Comparison of ENCODE assay signal across 1 cellular context in the genomic region with DNA sequence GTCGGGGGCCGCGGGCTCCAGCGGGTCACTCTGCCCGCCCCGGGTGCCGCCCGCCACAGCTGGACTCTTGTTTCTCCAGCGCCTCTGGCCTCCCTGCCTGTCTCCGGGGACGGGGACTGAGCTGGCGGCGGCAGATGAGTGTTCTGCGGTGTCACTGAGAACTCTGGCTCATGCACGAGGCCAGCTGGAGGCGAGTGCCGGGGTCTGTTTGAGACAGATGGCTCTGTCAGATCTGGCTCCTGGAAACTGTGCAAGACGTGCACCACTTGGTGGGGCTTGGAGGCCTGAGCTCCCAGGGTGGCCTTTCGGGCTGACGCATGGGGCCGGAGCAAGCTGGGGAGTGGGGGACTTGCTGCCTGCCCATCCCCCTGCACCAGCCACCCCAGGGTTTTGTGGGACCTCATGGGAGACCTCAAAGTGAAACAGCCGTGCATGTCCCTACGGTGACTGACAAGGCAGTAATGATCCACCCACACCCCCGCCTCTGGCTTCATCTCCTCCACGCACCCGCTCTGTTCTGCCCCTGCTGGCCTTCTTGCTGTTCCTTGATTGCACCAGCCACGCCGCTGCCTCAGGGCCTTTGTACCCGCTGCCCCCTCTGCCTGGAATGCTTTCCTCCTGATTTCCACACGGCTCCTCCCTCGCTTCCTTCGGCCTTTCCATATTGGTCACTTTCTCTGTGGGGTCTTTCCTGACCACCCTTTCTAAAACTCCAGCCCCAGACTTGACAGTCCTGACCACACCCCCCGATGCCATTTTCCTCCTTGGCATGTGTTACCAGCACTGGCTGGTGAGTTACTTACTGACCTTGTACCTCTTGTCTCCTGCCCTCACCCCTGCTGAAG.
TF ChIP-seq lines count a peak whose summit lies in the region.

No MANE protein-coding gene starts in this region.

TF ChIP-seq in K562, 482 proteins besides CTCF, POLR2A, EP300 and RAD21 (continued from another document and continues in another):
- TF ChIP-seq, protein P1, sequence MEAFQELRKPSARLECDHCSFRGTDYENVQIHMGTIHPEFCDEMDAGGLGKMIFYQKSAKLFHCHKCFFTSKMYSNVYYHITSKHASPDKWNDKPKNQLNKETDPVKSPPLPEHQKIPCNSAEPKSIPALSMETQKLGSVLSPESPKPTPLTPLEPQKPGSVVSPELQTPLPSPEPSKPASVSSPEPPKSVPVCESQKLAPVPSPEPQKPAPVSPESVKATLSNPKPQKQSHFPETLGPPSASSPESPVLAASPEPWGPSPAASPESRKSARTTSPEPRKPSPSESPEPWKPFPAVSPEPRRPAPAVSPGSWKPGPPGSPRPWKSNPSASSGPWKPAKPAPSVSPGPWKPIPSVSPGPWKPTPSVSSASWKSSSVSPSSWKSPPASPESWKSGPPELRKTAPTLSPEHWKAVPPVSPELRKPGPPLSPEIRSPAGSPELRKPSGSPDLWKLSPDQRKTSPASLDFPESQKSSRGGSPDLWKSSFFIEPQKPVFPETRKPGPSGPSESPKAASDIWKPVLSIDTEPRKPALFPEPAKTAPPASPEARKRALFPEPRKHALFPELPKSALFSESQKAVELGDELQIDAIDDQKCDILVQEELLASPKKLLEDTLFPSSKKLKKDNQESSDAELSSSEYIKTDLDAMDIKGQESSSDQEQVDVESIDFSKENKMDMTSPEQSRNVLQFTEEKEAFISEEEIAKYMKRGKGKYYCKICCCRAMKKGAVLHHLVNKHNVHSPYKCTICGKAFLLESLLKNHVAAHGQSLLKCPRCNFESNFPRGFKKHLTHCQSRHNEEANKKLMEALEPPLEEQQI (IDR thresholded peaks at IDR 0.05), result no peak
- TF ChIP-seq MYC (IDR thresholded peaks at IDR 0.05; ENCODE audit: low read depth, low read length), result no peak
- no peak for TF ChIP-seq MYC (CRISPR knock-in tag; IDR thresholded peaks at IDR 0.05; ENCODE audit: borderline replicate concordance, low read depth)
- TF ChIP-seq, protein P2, sequence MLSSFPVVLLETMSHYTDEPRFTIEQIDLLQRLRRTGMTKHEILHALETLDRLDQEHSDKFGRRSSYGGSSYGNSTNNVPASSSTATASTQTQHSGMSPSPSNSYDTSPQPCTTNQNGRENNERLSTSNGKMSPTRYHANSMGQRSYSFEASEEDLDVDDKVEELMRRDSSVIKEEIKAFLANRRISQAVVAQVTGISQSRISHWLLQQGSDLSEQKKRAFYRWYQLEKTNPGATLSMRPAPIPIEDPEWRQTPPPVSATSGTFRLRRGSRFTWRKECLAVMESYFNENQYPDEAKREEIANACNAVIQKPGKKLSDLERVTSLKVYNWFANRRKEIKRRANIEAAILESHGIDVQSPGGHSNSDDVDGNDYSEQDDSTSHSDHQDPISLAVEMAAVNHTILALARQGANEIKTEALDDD (IDR thresholded peaks at IDR 0.05), result no peak
- TF ChIP-seq ZC3H4 (CRISPR knock-in tag; IDR thresholded peaks at IDR 0.05; ENCODE audit: borderline replicate concordance), result 0 out of 2 replicates have a peak, but pooled peaks have one; percentile 27
- no peak for TF ChIP-seq RCOR1 (IDR thresholded peaks at IDR 0.05; ENCODE audit: borderline replicate concordance in 1 of 2, low read depth in 2 of 2, low read length in 2 of 2)
- peak; percentile 56 for TF ChIP-seq L3MBTL2 (IDR thresholded peaks at IDR 0.05)
- TF ChIP-seq TAF15 (IDR thresholded peaks at IDR 0.05; ENCODE audit: low read depth, low read length), result no peak
- no peak for TF ChIP-seq ZNF253 (CRISPR knock-in tag; conservative IDR thresholded peaks at IDR 0.05)
- no peak for TF ChIP-seq BRD9 (IDR thresholded peaks at IDR 0.05; ENCODE audit: low read depth, partially characterized antibody)
- TF ChIP-seq MCM7 (IDR thresholded peaks at IDR 0.05), result no peak
- no peak for TF ChIP-seq ARNT (IDR thresholded peaks at IDR 0.05)
- TF ChIP-seq ZNF76 (CRISPR knock-in tag; IDR thresholded peaks at IDR 0.05; ENCODE audit: borderline replicate concordance), result no peak
- TF ChIP-seq RBM14 (IDR thresholded peaks at IDR 0.05; ENCODE audit: borderline replicate concordance, insufficient read depth, low read depth, low read length), result 0 out of 2 replicates have a peak, but pooled peaks have one; percentile 57
- no peak for TF ChIP-seq NFYB (IDR thresholded peaks at IDR 0.05; ENCODE audit: extremely low read depth, insufficient read length)
- TF ChIP-seq, protein P3, sequence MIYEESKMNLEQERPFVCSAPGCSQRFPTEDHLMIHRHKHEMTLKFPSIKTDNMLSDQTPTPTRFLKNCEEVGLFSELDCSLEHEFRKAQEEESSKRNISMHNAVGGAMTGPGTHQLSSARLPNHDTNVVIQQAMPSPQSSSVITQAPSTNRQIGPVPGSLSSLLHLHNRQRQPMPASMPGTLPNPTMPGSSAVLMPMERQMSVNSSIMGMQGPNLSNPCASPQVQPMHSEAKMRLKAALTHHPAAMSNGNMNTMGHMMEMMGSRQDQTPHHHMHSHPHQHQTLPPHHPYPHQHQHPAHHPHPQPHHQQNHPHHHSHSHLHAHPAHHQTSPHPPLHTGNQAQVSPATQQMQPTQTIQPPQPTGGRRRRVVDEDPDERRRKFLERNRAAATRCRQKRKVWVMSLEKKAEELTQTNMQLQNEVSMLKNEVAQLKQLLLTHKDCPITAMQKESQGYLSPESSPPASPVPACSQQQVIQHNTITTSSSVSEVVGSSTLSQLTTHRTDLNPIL (CRISPR knock-in tag; IDR thresholded peaks at IDR 0.05), result no peak
- no peak for TF ChIP-seq MAZ (CRISPR knock-in tag; conservative IDR thresholded peaks at IDR 0.05 in 1 of 2, IDR thresholded peaks at IDR 0.05 in 1 of 2)
- TF ChIP-seq, protein P4, sequence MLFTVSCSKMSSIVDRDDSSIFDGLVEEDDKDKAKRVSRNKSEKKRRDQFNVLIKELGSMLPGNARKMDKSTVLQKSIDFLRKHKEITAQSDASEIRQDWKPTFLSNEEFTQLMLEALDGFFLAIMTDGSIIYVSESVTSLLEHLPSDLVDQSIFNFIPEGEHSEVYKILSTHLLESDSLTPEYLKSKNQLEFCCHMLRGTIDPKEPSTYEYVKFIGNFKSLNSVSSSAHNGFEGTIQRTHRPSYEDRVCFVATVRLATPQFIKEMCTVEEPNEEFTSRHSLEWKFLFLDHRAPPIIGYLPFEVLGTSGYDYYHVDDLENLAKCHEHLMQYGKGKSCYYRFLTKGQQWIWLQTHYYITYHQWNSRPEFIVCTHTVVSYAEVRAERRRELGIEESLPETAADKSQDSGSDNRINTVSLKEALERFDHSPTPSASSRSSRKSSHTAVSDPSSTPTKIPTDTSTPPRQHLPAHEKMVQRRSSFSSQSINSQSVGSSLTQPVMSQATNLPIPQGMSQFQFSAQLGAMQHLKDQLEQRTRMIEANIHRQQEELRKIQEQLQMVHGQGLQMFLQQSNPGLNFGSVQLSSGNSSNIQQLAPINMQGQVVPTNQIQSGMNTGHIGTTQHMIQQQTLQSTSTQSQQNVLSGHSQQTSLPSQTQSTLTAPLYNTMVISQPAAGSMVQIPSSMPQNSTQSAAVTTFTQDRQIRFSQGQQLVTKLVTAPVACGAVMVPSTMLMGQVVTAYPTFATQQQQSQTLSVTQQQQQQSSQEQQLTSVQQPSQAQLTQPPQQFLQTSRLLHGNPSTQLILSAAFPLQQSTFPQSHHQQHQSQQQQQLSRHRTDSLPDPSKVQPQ (CRISPR knock-in tag; IDR thresholded peaks at IDR 0.05; ENCODE audit: borderline replicate concordance), result no peak
- no peak for TF ChIP-seq RHOXF2B (CRISPR knock-in tag; conservative IDR thresholded peaks at IDR 0.05)
- no peak for TF ChIP-seq SIRT6 (IDR thresholded peaks at IDR 0.05; ENCODE audit: low read depth, low read length)
- TF ChIP-seq, protein P5, sequence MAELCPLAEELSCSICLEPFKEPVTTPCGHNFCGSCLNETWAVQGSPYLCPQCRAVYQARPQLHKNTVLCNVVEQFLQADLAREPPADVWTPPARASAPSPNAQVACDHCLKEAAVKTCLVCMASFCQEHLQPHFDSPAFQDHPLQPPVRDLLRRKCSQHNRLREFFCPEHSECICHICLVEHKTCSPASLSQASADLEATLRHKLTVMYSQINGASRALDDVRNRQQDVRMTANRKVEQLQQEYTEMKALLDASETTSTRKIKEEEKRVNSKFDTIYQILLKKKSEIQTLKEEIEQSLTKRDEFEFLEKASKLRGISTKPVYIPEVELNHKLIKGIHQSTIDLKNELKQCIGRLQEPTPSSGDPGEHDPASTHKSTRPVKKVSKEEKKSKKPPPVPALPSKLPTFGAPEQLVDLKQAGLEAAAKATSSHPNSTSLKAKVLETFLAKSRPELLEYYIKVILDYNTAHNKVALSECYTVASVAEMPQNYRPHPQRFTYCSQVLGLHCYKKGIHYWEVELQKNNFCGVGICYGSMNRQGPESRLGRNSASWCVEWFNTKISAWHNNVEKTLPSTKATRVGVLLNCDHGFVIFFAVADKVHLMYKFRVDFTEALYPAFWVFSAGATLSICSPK (IDR thresholded peaks at IDR 0.05; ENCODE audit: borderline replicate concordance), result no peak
- TF ChIP-seq, protein P6, sequence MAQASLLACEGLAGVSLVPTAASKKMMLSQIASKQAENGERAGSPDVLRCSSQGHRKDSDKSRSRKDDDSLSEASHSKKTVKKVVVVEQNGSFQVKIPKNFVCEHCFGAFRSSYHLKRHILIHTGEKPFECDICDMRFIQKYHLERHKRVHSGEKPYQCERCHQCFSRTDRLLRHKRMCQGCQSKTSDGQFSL (CRISPR knock-in tag; IDR thresholded peaks at IDR 0.05), result 0 out of 2 replicates have a peak, but pooled peaks have one; percentile 55
- TF ChIP-seq, protein P6 (tag; IDR thresholded peaks at IDR 0.05), result no peak
- no peak for TF ChIP-seq KLF16 (IDR thresholded peaks at IDR 0.05)
- TF ChIP-seq, protein P7, sequence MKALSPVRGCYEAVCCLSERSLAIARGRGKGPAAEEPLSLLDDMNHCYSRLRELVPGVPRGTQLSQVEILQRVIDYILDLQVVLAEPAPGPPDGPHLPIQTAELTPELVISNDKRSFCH (CRISPR knock-in tag; IDR thresholded peaks at IDR 0.05), result no peak
- TF ChIP-seq, protein P7 (tag; IDR thresholded peaks at IDR 0.05), result peak; percentile 63; the same call in 1 of the 2 replicates
- TF ChIP-seq MEIS2 (IDR thresholded peaks at IDR 0.05; ENCODE audit: partially characterized antibody), result peak; percentile 61
- TF ChIP-seq ZNF695 (CRISPR knock-in tag; IDR thresholded peaks at IDR 0.05), result no peak
- peak; percentile 40; the same call in 1 of the 2 replicates for TF ChIP-seq DPF2 (IDR thresholded peaks at IDR 0.05)
- no peak for TF ChIP-seq ETS2 (tag; IDR thresholded peaks at IDR 0.05; ENCODE audit: borderline replicate concordance, poor library complexity, severe bottlenecking)
- TF ChIP-seq, protein P8, sequence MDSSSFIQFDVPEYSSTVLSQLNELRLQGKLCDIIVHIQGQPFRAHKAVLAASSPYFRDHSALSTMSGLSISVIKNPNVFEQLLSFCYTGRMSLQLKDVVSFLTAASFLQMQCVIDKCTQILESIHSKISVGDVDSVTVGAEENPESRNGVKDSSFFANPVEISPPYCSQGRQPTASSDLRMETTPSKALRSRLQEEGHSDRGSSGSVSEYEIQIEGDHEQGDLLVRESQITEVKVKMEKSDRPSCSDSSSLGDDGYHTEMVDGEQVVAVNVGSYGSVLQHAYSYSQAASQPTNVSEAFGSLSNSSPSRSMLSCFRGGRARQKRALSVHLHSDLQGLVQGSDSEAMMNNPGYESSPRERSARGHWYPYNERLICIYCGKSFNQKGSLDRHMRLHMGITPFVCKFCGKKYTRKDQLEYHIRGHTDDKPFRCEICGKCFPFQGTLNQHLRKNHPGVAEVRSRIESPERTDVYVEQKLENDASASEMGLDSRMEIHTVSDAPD (CRISPR knock-in tag; IDR thresholded peaks at IDR 0.05), result no peak
- TF ChIP-seq, protein P9, sequence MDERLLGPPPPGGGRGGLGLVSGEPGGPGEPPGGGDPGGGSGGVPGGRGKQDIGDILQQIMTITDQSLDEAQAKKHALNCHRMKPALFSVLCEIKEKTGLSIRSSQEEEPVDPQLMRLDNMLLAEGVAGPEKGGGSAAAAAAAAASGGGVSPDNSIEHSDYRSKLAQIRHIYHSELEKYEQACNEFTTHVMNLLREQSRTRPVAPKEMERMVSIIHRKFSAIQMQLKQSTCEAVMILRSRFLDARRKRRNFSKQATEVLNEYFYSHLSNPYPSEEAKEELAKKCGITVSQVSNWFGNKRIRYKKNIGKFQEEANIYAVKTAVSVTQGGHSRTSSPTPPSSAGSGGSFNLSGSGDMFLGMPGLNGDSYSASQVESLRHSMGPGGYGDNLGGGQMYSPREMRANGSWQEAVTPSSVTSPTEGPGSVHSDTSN (CRISPR knock-in tag; IDR thresholded peaks at IDR 0.05; ENCODE audit: low read depth), result no peak
- TF ChIP-seq, protein P9 (tag; conservative IDR thresholded peaks at IDR 0.05; ENCODE audit: low read depth), result peak; percentile 59
- TF ChIP-seq, protein P10, sequence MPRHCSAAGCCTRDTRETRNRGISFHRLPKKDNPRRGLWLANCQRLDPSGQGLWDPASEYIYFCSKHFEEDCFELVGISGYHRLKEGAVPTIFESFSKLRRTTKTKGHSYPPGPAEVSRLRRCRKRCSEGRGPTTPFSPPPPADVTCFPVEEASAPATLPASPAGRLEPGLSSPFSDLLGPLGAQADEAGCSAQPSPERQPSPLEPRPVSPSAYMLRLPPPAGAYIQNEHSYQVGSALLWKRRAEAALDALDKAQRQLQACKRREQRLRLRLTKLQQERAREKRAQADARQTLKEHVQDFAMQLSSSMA (CRISPR knock-in tag; IDR thresholded peaks at IDR 0.05), result no peak
- TF ChIP-seq, protein P11, sequence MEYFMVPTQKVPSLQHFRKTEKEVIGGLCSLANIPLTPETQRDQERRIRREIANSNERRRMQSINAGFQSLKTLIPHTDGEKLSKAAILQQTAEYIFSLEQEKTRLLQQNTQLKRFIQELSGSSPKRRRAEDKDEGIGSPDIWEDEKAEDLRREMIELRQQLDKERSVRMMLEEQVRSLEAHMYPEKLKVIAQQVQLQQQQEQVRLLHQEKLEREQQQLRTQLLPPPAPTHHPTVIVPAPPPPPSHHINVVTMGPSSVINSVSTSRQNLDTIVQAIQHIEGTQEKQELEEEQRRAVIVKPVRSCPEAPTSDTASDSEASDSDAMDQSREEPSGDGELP (CRISPR knock-in tag; IDR thresholded peaks at IDR 0.05; ENCODE audit: borderline replicate concordance), result peak; percentile 98
- TF ChIP-seq POLR2AphosphoS5 (IDR thresholded peaks at IDR 0.05; ENCODE audit: control insufficient read depth, insufficient read depth, low read depth, low read length), result peak; percentile 47; the same call in 1 of the 2 replicates
- TF ChIP-seq, protein P12, sequence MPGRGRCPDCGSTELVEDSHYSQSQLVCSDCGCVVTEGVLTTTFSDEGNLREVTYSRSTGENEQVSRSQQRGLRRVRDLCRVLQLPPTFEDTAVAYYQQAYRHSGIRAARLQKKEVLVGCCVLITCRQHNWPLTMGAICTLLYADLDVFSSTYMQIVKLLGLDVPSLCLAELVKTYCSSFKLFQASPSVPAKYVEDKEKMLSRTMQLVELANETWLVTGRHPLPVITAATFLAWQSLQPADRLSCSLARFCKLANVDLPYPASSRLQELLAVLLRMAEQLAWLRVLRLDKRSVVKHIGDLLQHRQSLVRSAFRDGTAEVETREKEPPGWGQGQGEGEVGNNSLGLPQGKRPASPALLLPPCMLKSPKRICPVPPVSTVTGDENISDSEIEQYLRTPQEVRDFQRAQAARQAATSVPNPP (IDR thresholded peaks at IDR 0.05; ENCODE audit: borderline replicate concordance, insufficient read depth, insufficient read length), result no peak
